ENCODE assay signal across 27 cellular contexts in genomic region chr5:107719207-107719606, GRCh38. TPM values are rescaled to one million over a fixed set of nuclear protein-coding genes. Genes with fewer than 3 reads are reported as not detected.
"Had no signal": no experiment of that assay in that cellular context is flagged by ENCODE, and none has a peak within 500 bp of the region (broad histone marks: within the 10 kb centered on the region; RNA-seq: fewer than 3 reads in every experiment).

No MANE protein-coding gene starts in this region.

- H3K79me2 ChIP-seq: hepatocyte had no signal

- H3K27ac ChIP-seq: adrenal gland, breast epithelium, colonic mucosa, dorsolateral prefrontal cortex, hepatocyte, right lobe of liver, tibial nerve had no signal

- H3K36me3 ChIP-seq: adrenal gland, breast epithelium, colonic mucosa, right lobe of liver, tibial nerve had no signal

- H2AFZ ChIP-seq: hepatocyte had no signal

- H3K4me3 ChIP-seq: adrenal gland, breast epithelium, colonic mucosa, dorsolateral prefrontal cortex, hepatocyte, right lobe of liver, tibial nerve had no signal

- DNase-seq: activated B cell treated with CpG ODN at 0.5 μM for 24 hours; activated CD4-positive, alpha-beta T cell treated with anti-CD3 and anti-CD28 coated beads for 36 hours; activated CD4-positive, alpha-beta T cell treated with anti-CD3 and anti-CD28 coated beads, Interleukin-2, amount 50 U/mL, for 48 hours; activated CD8-positive, alpha-beta memory T cell treated with anti-CD3 and anti-CD28 coated beads, Interleukin-2, amount 50 U/mL, for 48 hours; activated naive CD4-positive, alpha-beta T cell; activated T-cell treated with anti-CD3 and anti-CD28 coated beads, Interleukin-2, amount 50 U/mL, for 4 hours; adrenal gland; colonic mucosa; dorsolateral prefrontal cortex; effector memory CD8-positive, alpha-beta T cell; glutamatergic neuron; immature natural killer cell; kidney glomerular epithelial cell; left ventricle myocardium superior; right lobe of liver; small intestine; stimulated activated CD4-positive, alpha-beta T cell treated with anti-CD3 and anti-CD28 coated beads, Interleukin-2, amount 100 ng/mL, for 24 hours; stimulated activated naive CD8-positive, alpha-beta T cell treated with anti-CD3 and anti-CD28 coated beads, Interleukin-15, amount 100 ng/mL, for 72 hours; T-helper 9 cell had no signal

- H3K9me3 ChIP-seq: adrenal gland, colonic mucosa, right lobe of liver had no signal

- FAIRE-seq: endothelial cell of umbilical vein, frontal cortex, small intestine, urothelium cell line had no signal

- H3K4me1 ChIP-seq: adrenal gland, breast epithelium, colonic mucosa, right lobe of liver, tibial nerve had no signal

- H3K27me3 ChIP-seq: adrenal gland, breast epithelium, colonic mucosa, dorsolateral prefrontal cortex, hepatocyte, right lobe of liver, tibial nerve had no signal

- H3K4me2 ChIP-seq: hepatocyte had no signal

RNA-seq across cellular contexts. Expression of gene EFNA5, which starts 48.5 kb away (rescaled TPM):
- total RNA-seq: activated B cell treated with CpG ODN at 0.5 μM for 24 hours; activated CD4-positive, alpha-beta T cell treated with anti-CD3 and anti-CD28 coated beads for 36 hours; activated CD8-positive, alpha-beta memory T cell treated with anti-CD3 and anti-CD28 coated beads for 36 hours; activated T-helper 2 cell treated with anti-CD3 and anti-CD28 coated beads, Interferon-gamma antibody, Interleukin-2, Interleukin-4, amounts not matched to agents 10 μg/mL and 5 μg/mL and 100 μg/mL, durations not matched to agents 14 hours and 24 hours and 36 hours had no signal
